ENCODE assay signal across 24 cellular contexts in genomic region chr14:101457177-101457935, GRCh38.
A peak's percentile ranks its signal among the peaks of the same experiment; 100 is the strongest.
DNase-seq lines count a peak whose midpoint lies in the region; ATAC-seq, FAIRE-seq and TF ChIP-seq lines count a peak whose summit lies in the region.
"Had no signal": no experiment of that assay in that cellular context is flagged by ENCODE, and none has a peak within 500 bp of the region (broad histone marks: within the 10 kb centered on the region; RNA-seq: fewer than 3 reads in every experiment).

No MANE protein-coding gene starts in this region.

- peak; percentile 54 for DNase-seq in WTC11 (ENCODE audit: low spot score)
- peak; percentile 46 for DNase-seq in iPS-NIHi11 (ENCODE audit: low spot score)
- no peak for DNase-seq in trophoblast cell
- DNase-seq in osteoblast (ENCODE audit: insufficient read length, low spot score, missing footprints): no peak
- no peak for DNase-seq in small intestine
- DNase-seq in stimulated activated CD8-positive, alpha-beta memory T cell treated with anti-CD3 and anti-CD28 coated beads, Interleukin-4, amount 100 ng/mL, for 48 hours: no peak
- DNase-seq in nucleus accumbens (lab: John Stamatoyannopoulos, UW): no peak
- DNase-seq: activated CD4-positive, CD25-positive, alpha-beta regulatory T cell treated with anti-CD3 and anti-CD28 coated beads, Interleukin-2, amount 50 U/mL, for 72 hours; activated CD8-positive, alpha-beta memory T cell treated with anti-CD3 and anti-CD28 coated beads for 24 hours; activated naive CD4-positive, alpha-beta T cell treated with anti-CD3 and anti-CD28 coated beads, Interleukin-2, amount 50 U/mL, for 16 hours; activated T-cell treated with anti-CD3 and anti-CD28 coated beads, Interleukin-2, amount 50 U/mL, for 48 hours; heart left ventricle; naive thymus-derived CD8-positive, alpha-beta T cell; NCI-H1417 treated with DMSO at 0.1 percent for 48 hours; NCI-H526; Right ventricle myocardium superior; stimulated activated CD4-positive, alpha-beta T cell treated with anti-CD3 and anti-CD28 coated beads, Interleukin-2, amount 100 ng/mL, for 48 hours; SW 1271 had no signal

- H3K9me3 Mint-ChIP-seq in WTC11: no peaks in the 10 kb centered on the region

- peak overlapping the region; percentile 47 for H2BK12ac ChIP-seq in trophoblast cell (ENCODE audit: low read length)

- H3K4me2 ChIP-seq in trophoblast cell (ENCODE audit: low read length) (peak overlapping the region; percentile 66), osteoblast (ENCODE audit: insufficient read depth, low read length) (no peak overlapping the region)

- CTCF ChIA-PET in WTC11 (lab: Charles Lee): interaction anchor here (1.0 kb wide), 3 partner anchors 24 to 108 kb away, joined by 3 read pairs; partner anchors contain the start of gene DIO3

- H3K27me3 ChIP-seq in trophoblast cell (ENCODE audit: insufficient read depth, low read length) (no peaks in the 10 kb centered on the region), osteoblast (ENCODE audit: insufficient read depth, low read length) (peaks cover 62% of the 10 kb centered on the region), small intestine (ENCODE audit: control insufficient read depth in 2 of 2, insufficient read depth in 2 of 2, low read length in 2 of 2) (peaks cover 19 to 20% of the 10 kb centered on the region in 2 donors)
- H3K27me3 ChIP-seq: vagina had no signal

- peak overlapping the region; percentile 34; the same call in 1 of the 2 replicates for H3K9ac ChIP-seq in ES-I3 (ENCODE audit: low read depth, low read length)
- H3K9ac ChIP-seq in trophoblast cell (ENCODE audit: low read length): no peak overlapping the region

- peaks cover 75% of the 10 kb centered on the region for H3K27me3 Mint-ChIP-seq in WTC11 (ENCODE audit: low read depth)

- no peaks in the 10 kb centered on the region for H3K36me3 ChIP-seq in ES-I3 (ENCODE audit: insufficient read depth, low read length)
- H3K36me3 ChIP-seq in trophoblast cell (ENCODE audit: control insufficient read depth in 1 of 2, insufficient read depth in 2 of 2, low read length in 2 of 2): no peaks in the 10 kb centered on the region
- no peaks in the 10 kb centered on the region for H3K36me3 ChIP-seq in osteoblast (ENCODE audit: insufficient read depth, low read length)
- no peaks in the 10 kb centered on the region for H3K36me3 ChIP-seq in small intestine (ENCODE audit: control insufficient read depth in 2 of 2, insufficient read depth in 2 of 2, low read length in 2 of 2)
- H3K36me3 ChIP-seq: heart left ventricle, prostate gland, vagina had no signal

- H3K79me1 ChIP-seq in trophoblast cell (ENCODE audit: low read length): peaks cover 20% of the 10 kb centered on the region

- peaks cover 4% of the 10 kb centered on the region for H3K79me2 ChIP-seq in trophoblast cell (ENCODE audit: control insufficient read depth, insufficient read depth, low read length, poor library complexity)
- H3K79me2 ChIP-seq in osteoblast (ENCODE audit: insufficient read depth, low read length): no peaks in the 10 kb centered on the region

- no peaks in the 10 kb centered on the region for H4K20me1 ChIP-seq in osteoblast (ENCODE audit: insufficient read depth, low read length)

- H2BK5ac ChIP-seq in trophoblast cell (ENCODE audit: low read depth, low read length, poor library complexity): peak overlapping the region; percentile 10

- peak overlapping the region; percentile 64 for H3K4me3 Mint-ChIP-seq in WTC11

- POLR2A ChIA-PET in WTC11 (lab: Charles Lee): no interaction called here

- H3K4me1 Mint-ChIP-seq in WTC11: peaks cover 23% of the 10 kb centered on the region

- H3K4ac ChIP-seq in trophoblast cell (ENCODE audit: low read depth, low read length): peak overlapping the region; percentile 22

- peak overlapping the region; percentile 97 for H4K91ac ChIP-seq in trophoblast cell (ENCODE audit: low read depth, low read length)

- no peak overlapping the region for H4K12ac ChIP-seq in trophoblast cell (ENCODE audit: low read depth, low read length)

- H3K9me3 ChIP-seq in ES-I3 (ENCODE audit: control insufficient read depth, insufficient read depth, low read length) (no peaks in the 10 kb centered on the region), trophoblast cell (ENCODE audit: insufficient read depth, low read depth, low read length) (peaks cover 2% of the 10 kb centered on the region), osteoblast (ENCODE audit: low read depth, low read length) (no peaks in the 10 kb centered on the region), small intestine (ENCODE audit: control insufficient read depth, low read depth) (no peaks in the 10 kb centered on the region)
- H3K9me3 ChIP-seq: heart left ventricle, prostate gland, vagina had no signal

- H3K18ac ChIP-seq in trophoblast cell (ENCODE audit: low read length): peak overlapping the region; percentile 45

- H3K14ac ChIP-seq in trophoblast cell (ENCODE audit: low read length): peak overlapping the region; percentile 33

- peak overlapping the region; percentile 33 for H2AK5ac ChIP-seq in trophoblast cell (ENCODE audit: low read length)

- H3K36me3 Mint-ChIP-seq in WTC11: no peaks in the 10 kb centered on the region

- no peak for FAIRE-seq in small intestine (lab: Jason Lieb, UNC)
- FAIRE-seq: colon, keratinocyte had no signal

- peak overlapping the region; percentile 23 for H3K27ac ChIP-seq in trophoblast cell (ENCODE audit: low read depth, low read length)
- no peak overlapping the region for H3K27ac ChIP-seq in osteoblast (ENCODE audit: low read depth, low read length)
- H3K27ac ChIP-seq in small intestine (ENCODE audit: low read depth in 1 of 2, low read length in 1 of 2): no peak overlapping the region
- H3K27ac ChIP-seq: C4-2B, heart left ventricle, prostate gland, vagina had no signal

- no peak overlapping the region for H3K27ac Mint-ChIP-seq in WTC11
- H3K27ac Mint-ChIP-seq: naive thymus-derived CD8-positive, alpha-beta T cell had no signal

- H3K4me1 ChIP-seq in ES-I3 (ENCODE audit: insufficient read depth, low read length): peaks cover 10% of the 10 kb centered on the region; the same call in 1 of the 2 replicates
- peaks cover 19 to 23% of the 10 kb centered on the region in 2 experiments for H3K4me1 ChIP-seq in trophoblast cell (ENCODE audit: control insufficient read depth in 1 of 2, insufficient read depth in 2 of 2, low read length in 2 of 2)
- H3K4me1 ChIP-seq in osteoblast (ENCODE audit: insufficient read depth, low read length): no peaks in the 10 kb centered on the region
- no peaks in the 10 kb centered on the region for H3K4me1 ChIP-seq in small intestine (ENCODE audit: control insufficient read depth in 2 of 2, insufficient read depth in 1 of 2, low read depth in 1 of 2, low read length in 1 of 2)
- H3K4me1 ChIP-seq: prostate gland, vagina had no signal

- H2BK120ac ChIP-seq in trophoblast cell (ENCODE audit: insufficient read depth, low read length, poor library complexity): peak overlapping the region; percentile 65

- H3K4me3 ChIP-seq in trophoblast cell (ENCODE audit: low read depth, low read length) (peak overlapping the region; percentile 62), osteoblast (ENCODE audit: insufficient read depth, low read length) (no peak overlapping the region), small intestine (ENCODE audit: low read depth in 1 of 2, low read length in 2 of 2) (no peak overlapping the region)
- H3K4me3 ChIP-seq: heart left ventricle, prostate gland, vagina had no signal

- ATAC-seq in WTC11: peak; percentile 56
- ATAC-seq: heart left ventricle; naive thymus-derived CD8-positive, alpha-beta T cell had no signal

- H2AFZ ChIP-seq in trophoblast cell (ENCODE audit: insufficient read depth, low read length, poor library complexity) (peak overlapping the region; percentile 50), osteoblast (ENCODE audit: low read length) (no peak overlapping the region)

- TF ChIP-seq CTCF in WTC11 (IDR thresholded peaks at IDR 0.05): no peak
- TF ChIP-seq CTCF in osteoblast (IDR thresholded peaks at IDR 0.05; ENCODE audit: extremely low read depth, low read depth, low read length): no peak

- WGBS in trophoblast cell (ENCODE audit: extremely low coverage, insufficient coverage, insufficient read length): no CpG with 5 or more reads among the region's 93 CpGs
- WGBS in small intestine, 3 donors: 11 to 18% (median 14%) methylated on average over 52 to 93 of the region's 93 CpGs

- peak overlapping the region; percentile 5 for H4K8ac ChIP-seq in trophoblast cell (ENCODE audit: low read depth, low read length)

- H3K23ac ChIP-seq in trophoblast cell (ENCODE audit: low read length): no peak overlapping the region

TF ChIP-seq in WTC11, 78 proteins besides CTCF, POLR2A, EP300 and RAD21:
- TF ChIP-seq NFATC4 (CRISPR knock-in tag; IDR thresholded peaks at IDR 0.05): no peak
- TF ChIP-seq RORB (CRISPR knock-in tag; IDR thresholded peaks at IDR 0.05): no peak
- TF ChIP-seq KAT7 (CRISPR knock-in tag; IDR thresholded peaks at IDR 0.05; ENCODE audit: borderline replicate concordance): no peak
- no peak for TF ChIP-seq SMAD4 (CRISPR knock-in tag; IDR thresholded peaks at IDR 0.05)
- no peak for TF ChIP-seq GABPB1 (CRISPR knock-in tag; IDR thresholded peaks at IDR 0.05)
- TF ChIP-seq SP1 (CRISPR knock-in tag; conservative IDR thresholded peaks at IDR 0.05): no peak
- no peak for TF ChIP-seq MXD4 (CRISPR knock-in tag; IDR thresholded peaks at IDR 0.05; ENCODE audit: borderline replicate concordance)
- TF ChIP-seq ELF4 (CRISPR knock-in tag; IDR thresholded peaks at IDR 0.05; ENCODE audit: low read depth): no peak
- no peak for TF ChIP-seq MYBL2 (CRISPR knock-in tag; IDR thresholded peaks at IDR 0.05)

Comparison
In these comparisons a context has a peak if more than half of its experiments do, and no peak if none do; other contexts are left out.
1. DNase-seq: peak in WTC11 (single experiment) and iPS-NIHi11 (single experiment); none in trophoblast cell (0 of 2), osteoblast (single experiment), small intestine (single experiment), stimulated activated CD8-positive, alpha-beta memory T cell treated with anti-CD3 and anti-CD28 coated beads, Interleukin-4, amount 100 ng/mL, for 48 hours (single experiment) and nucleus accumbens (0 of 56).